Comparison of ENCODE assay signal across 1 cellular context in the genomic region with DNA sequence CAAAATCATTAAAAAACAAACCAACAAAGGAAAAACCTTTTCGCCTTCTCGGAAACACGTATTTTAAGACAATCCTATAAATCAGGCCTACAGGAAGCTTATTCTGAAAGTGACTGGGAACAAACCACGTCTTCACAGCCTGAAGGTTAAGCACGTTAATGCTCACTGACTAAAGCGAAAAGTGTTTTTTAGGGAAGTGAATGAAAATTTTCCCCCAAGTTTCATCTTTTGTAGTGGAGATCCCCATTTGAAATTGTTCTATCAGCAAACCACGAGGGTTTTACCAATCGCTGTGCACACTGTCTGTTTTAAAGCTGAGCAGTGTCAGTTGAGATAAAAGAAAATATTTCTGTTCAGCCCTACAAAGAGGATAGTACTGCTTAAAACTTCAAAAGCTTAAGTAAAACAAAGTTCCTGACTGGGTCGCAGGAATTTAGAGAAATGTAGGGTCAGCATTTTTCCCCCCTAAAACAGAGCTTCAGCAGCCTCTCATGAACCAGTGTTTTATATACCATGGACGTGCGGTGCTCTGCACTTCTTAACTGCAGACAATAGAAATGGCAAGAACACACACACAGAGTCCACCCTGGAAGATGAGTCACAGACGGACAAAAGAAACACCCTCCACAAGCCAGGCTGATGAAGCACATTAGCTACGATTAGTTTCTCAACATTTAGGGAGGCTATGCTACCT.
A peak's percentile ranks its signal among the peaks of the same experiment; 100 is the strongest.
TF ChIP-seq lines count a peak whose summit lies in the region.

No MANE protein-coding gene starts in this region.

TF ChIP-seq in IMR-90, 13 proteins besides CTCF, POLR2A, EP300 and RAD21 (continued from another document):
- no peak for TF ChIP-seq ELK1 (IDR thresholded peaks at IDR 0.05; ENCODE audit: borderline replicate concordance, low read depth, low read length)
- peak; percentile 35; the same call in 1 of the 2 replicates for TF ChIP-seq FOS (IDR thresholded peaks at IDR 0.05; ENCODE audit: low read depth, low read length)
- TF ChIP-seq CEBPB (IDR thresholded peaks at IDR 0.05; ENCODE audit: low read depth, low read length) = no peak
- TF ChIP-seq MAFK (IDR thresholded peaks at IDR 0.05; ENCODE audit: low read depth, low read length) = peak; percentile 92
